Comparison of ENCODE assay signal across 21 cellular contexts in the genomic region with DNA sequence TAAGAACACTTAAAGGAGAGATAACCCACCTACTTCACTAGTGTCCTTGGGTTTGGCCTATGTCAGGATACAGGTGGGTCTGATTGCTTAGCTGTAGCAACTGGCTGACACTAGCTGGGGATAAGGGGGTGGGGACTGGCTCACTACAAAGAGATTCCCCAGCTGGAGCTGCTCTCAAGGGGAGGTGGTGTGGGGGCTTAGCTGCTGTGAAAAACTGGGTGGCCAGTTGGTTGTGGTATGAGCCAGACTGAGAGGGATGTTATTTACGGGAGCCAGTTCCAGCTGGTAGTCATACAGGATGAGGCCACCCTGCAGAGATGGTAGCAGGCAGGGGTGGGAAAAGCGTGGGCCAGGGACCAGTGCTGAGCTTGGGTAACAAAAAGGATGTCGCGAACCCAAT.
DNase-seq lines count a peak whose midpoint lies in the region; ATAC-seq and TF ChIP-seq lines count a peak whose summit lies in the region.
"Had no signal": no experiment of that assay in that cellular context is flagged by ENCODE, and none has a peak within 500 bp of the region (broad histone marks: within the 10 kb centered on the region; RNA-seq: fewer than 3 reads in every experiment).

No MANE protein-coding gene starts in this region.

- H3K4me3 ChIP-seq in HUES48 (ENCODE audit: low read depth, low read length): no peak overlapping the region
- no peak overlapping the region for H3K4me3 ChIP-seq in mesendoderm (ENCODE audit: low read length)
- H3K4me3 ChIP-seq in gastroesophageal sphincter: no peak overlapping the region
- H3K4me3 ChIP-seq: A549, BLaER1, SK-N-MC had no signal

- H3K4me1 ChIP-seq in HUES48 (ENCODE audit: control insufficient read depth, insufficient read depth, low read length) (peaks cover 7% of the 10 kb centered on the region; the same call in 1 of the 2 replicates), mesendoderm (ENCODE audit: control insufficient read depth, low read depth, low read length) (no peaks in the 10 kb centered on the region), gastroesophageal sphincter (no peaks in the 10 kb centered on the region)
- H3K4me1 ChIP-seq: A549, BLaER1 had no signal

- H3K9ac ChIP-seq in HUES48 (ENCODE audit: low read depth, low read length) (no peak overlapping the region), mesendoderm (ENCODE audit: low read length) (no peak overlapping the region)
- H3K9ac ChIP-seq: BLaER1 had no signal

- no peak overlapping the region for H3K56ac ChIP-seq in mesendoderm (ENCODE audit: low read length)

- TF ChIP-seq EP300 in gastroesophageal sphincter (IDR thresholded peaks at IDR 0.05): no peak

- no peak overlapping the region for H4K5ac ChIP-seq in mesendoderm (ENCODE audit: low read length)

- no peak overlapping the region for H2BK120ac ChIP-seq in mesendoderm (ENCODE audit: low read depth, low read length)

- no peak overlapping the region for H3K4me2 ChIP-seq in mesendoderm (ENCODE audit: low read length)
- H3K4me2 ChIP-seq: A549, BLaER1 had no signal

- no peaks in the 10 kb centered on the region for H3K36me3 ChIP-seq in HUES48 (ENCODE audit: control insufficient read depth, insufficient read depth, low read length)
- no peaks in the 10 kb centered on the region for H3K36me3 ChIP-seq in mesendoderm (ENCODE audit: control insufficient read depth, insufficient read depth, low read length)
- H3K36me3 ChIP-seq in gastroesophageal sphincter: no peaks in the 10 kb centered on the region
- H3K36me3 ChIP-seq: BLaER1 had no signal

- H3K9me3 ChIP-seq in HUES48 (ENCODE audit: control insufficient read depth, insufficient read depth, low read length) (no peaks in the 10 kb centered on the region), gastroesophageal sphincter (no peaks in the 10 kb centered on the region)
- H3K9me3 ChIP-seq: A549, BLaER1 had no signal

- TF ChIP-seq CTCF in gastroesophageal sphincter (IDR thresholded peaks at IDR 0.05): no peak

- no peak overlapping the region for H3K18ac ChIP-seq in mesendoderm (ENCODE audit: low read length)

- no peak overlapping the region for H2BK15ac ChIP-seq in mesendoderm (replicated peaks; ENCODE audit: low read depth)

- no peak overlapping the region for H2BK5ac ChIP-seq in mesendoderm (ENCODE audit: low read length)

- WGBS in mesendoderm (ENCODE audit: extremely low coverage, insufficient coverage, low lambda C conversion rate): no CpG with 5 or more reads among the region's 4 CpGs
- 81 to 88% methylated on average over 3 to 4 of the region's 4 CpGs for WGBS in gastroesophageal sphincter (ENCODE audit: low coverage in 1 of 2), 2 donors

- TF ChIP-seq POLR2A in gastroesophageal sphincter (IDR thresholded peaks at IDR 0.05): no peak

- no peak overlapping the region for H4K8ac ChIP-seq in mesendoderm (ENCODE audit: low read depth, low read length)

- DNase-seq in DMS 273 (lab: John Stamatoyannopoulos, UW; ENCODE audit: unreplicated experiment) (peak; percentile 48), ecto neural progenitor cell (ENCODE audit: low spot score) (peak; percentile 46), mesendoderm (peak; percentile 24)
- DNase-seq: Calu3; CD4-positive, alpha-beta memory T cell; DMS79; KBM-7; MV-4-11; NCI-H187 treated with DMSO at 0.1 percent for 48 hours; NCI-H446 treated with DMSO at 0.1 percent for 48 hours; NCI-H774; SHP77 had no signal

- ATAC-seq in HG03432 (IDR thresholded peaks at IDR 0.05; ENCODE audit: unreplicated experiment) (no peak), gastroesophageal sphincter (no peak), GM19023 (IDR thresholded peaks at IDR 0.05; ENCODE audit: unreplicated experiment) (no peak)
- ATAC-seq: A549, HCT116, HepG2 had no signal

- no peaks in the 10 kb centered on the region for H3K79me1 ChIP-seq in mesendoderm (ENCODE audit: low read length)

- H3K27me3 ChIP-seq in HUES48 (ENCODE audit: control insufficient read depth, insufficient read depth, low read length): no peaks in the 10 kb centered on the region
- H3K27me3 ChIP-seq in mesendoderm (ENCODE audit: insufficient read depth, low read length, poor library complexity): no peaks in the 10 kb centered on the region
- no peaks in the 10 kb centered on the region for H3K27me3 ChIP-seq in gastroesophageal sphincter
- H3K27me3 ChIP-seq: BLaER1 had no signal

- H3K27ac ChIP-seq in HUES48 (ENCODE audit: low read depth, low read length) (peak overlapping the region; percentile 71), mesendoderm (ENCODE audit: low read depth, low read length) (no peak overlapping the region), gastroesophageal sphincter (no peak overlapping the region)
- H3K27ac ChIP-seq: A549, BLaER1, SK-N-MC had no signal

- H3K4ac ChIP-seq in mesendoderm (ENCODE audit: low read depth, low read length): no peak overlapping the region

- no peak overlapping the region for H3K23ac ChIP-seq in mesendoderm (ENCODE audit: low read length)

- H3K79me2 ChIP-seq in mesendoderm (ENCODE audit: control insufficient read depth, insufficient read depth, low read length): no peaks in the 10 kb centered on the region

- H2AK5ac ChIP-seq in mesendoderm (ENCODE audit: low read length): no peak overlapping the region
